In the genomic region with DNA sequence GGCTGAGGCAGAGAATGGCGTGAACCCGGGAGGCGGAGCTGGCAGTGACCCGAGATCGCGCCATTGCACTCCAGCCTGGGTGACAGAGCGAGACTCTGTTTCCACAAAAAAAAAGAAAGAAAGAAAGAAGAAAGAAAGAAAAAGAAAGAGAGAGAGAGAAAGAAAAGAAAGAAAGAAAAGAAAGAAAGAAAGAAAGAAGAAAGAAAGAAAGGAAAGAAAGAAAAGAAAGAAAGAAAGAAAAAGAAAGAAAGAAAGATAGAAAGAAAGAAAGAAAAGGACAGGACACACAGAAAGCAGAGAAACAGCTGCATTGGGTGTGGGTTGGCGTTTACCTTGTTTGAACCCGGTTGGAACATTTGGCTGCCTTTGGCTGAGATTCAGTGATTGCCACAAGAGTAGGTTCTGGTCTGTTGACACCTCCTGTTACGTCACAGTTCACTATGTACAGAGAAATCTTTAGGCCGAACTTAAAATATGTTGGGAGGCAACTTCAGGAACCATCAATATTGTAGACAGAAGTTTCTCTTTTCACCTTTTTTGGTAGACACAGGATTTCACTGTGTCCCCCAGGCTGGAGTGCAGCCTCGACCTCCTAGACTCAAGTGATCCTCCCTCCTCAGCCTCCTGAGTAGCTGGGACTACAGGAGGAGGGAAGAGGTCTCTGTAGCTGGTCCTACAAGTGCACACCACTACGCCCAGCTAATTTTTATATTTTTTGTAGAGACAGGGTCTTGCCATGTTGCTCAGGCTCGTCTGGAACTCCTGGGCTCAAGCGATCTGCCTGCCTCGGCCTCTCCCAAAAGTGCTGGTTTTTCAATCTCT, we compare ENCODE assay signal across 1 cellular context.
A peak's percentile ranks its signal among the peaks of the same experiment; 100 is the strongest.
TF ChIP-seq lines count a peak whose summit lies in the region.

No MANE protein-coding gene starts in this region.

TF ChIP-seq in HepG2, 621 proteins besides CTCF, POLR2A, EP300 and RAD21 (continued from another document and continues in another):
- TF ChIP-seq, protein P1, sequence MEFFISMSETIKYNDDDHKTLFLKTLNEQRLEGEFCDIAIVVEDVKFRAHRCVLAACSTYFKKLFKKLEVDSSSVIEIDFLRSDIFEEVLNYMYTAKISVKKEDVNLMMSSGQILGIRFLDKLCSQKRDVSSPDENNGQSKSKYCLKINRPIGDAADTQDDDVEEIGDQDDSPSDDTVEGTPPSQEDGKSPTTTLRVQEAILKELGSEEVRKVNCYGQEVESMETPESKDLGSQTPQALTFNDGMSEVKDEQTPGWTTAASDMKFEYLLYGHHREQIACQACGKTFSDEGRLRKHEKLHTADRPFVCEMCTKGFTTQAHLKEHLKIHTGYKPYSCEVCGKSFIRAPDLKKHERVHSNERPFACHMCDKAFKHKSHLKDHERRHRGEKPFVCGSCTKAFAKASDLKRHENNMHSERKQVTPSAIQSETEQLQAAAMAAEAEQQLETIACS (CRISPR knock-in tag; IDR thresholded peaks at IDR 0.05): no peak
- TF ChIP-seq ZNF670 (CRISPR knock-in tag; IDR thresholded peaks at IDR 0.05; ENCODE audit: borderline replicate concordance) (no peak), STAT5B (CRISPR knock-in tag; IDR thresholded peaks at IDR 0.05) (no peak), TEAD2 (CRISPR knock-in tag; IDR thresholded peaks at IDR 0.05) (no peak), RBM22 (optimal IDR thresholded peaks at IDR 0.05; ENCODE audit: low read length) (no peak), THAP9 (CRISPR knock-in tag; IDR thresholded peaks at IDR 0.05; ENCODE audit: borderline replicate concordance) (no peak), ZNF710 (CRISPR knock-in tag; IDR thresholded peaks at IDR 0.05; ENCODE audit: borderline replicate concordance) (peak; percentile 83; the same call in 1 of the 2 replicates), ZNF775 (CRISPR knock-in tag; IDR thresholded peaks at IDR 0.05; ENCODE audit: borderline replicate concordance) (no peak), TCF7L2 (IDR thresholded peaks at IDR 0.05; ENCODE audit: low read depth, low read length) (no peak), FOXJ3 (CRISPR knock-in tag; IDR thresholded peaks at IDR 0.05; ENCODE audit: borderline replicate concordance) (0 out of 2 replicates have a peak, but pooled peaks have one; percentile 16), ZBTB40 (IDR thresholded peaks at IDR 0.05) (no peak), ZBTB40 (CRISPR knock-in tag; IDR thresholded peaks at IDR 0.05) (no peak), TFAP4 (IDR thresholded peaks at IDR 0.05; ENCODE audit: borderline replicate concordance, low read depth) (0 out of 2 replicates have a peak, but pooled peaks have one; percentile 16), IKZF1 (IDR thresholded peaks at IDR 0.05) (no peak), SNAI1 (CRISPR knock-in tag; IDR thresholded peaks at IDR 0.05; ENCODE audit: borderline replicate concordance) (no peak), FOXP4 (CRISPR knock-in tag; IDR thresholded peaks at IDR 0.05) (no peak), ZNF567 (CRISPR knock-in tag; IDR thresholded peaks at IDR 0.05; ENCODE audit: borderline replicate concordance) (no peak), HMG20A (CRISPR knock-in tag; IDR thresholded peaks at IDR 0.05; ENCODE audit: borderline replicate concordance) (peak; percentile 33; the same call in 1 of the 2 replicates), ZFP37 (CRISPR knock-in tag; IDR thresholded peaks at IDR 0.05; ENCODE audit: borderline replicate concordance) (no peak)
- TF ChIP-seq, protein P2, sequence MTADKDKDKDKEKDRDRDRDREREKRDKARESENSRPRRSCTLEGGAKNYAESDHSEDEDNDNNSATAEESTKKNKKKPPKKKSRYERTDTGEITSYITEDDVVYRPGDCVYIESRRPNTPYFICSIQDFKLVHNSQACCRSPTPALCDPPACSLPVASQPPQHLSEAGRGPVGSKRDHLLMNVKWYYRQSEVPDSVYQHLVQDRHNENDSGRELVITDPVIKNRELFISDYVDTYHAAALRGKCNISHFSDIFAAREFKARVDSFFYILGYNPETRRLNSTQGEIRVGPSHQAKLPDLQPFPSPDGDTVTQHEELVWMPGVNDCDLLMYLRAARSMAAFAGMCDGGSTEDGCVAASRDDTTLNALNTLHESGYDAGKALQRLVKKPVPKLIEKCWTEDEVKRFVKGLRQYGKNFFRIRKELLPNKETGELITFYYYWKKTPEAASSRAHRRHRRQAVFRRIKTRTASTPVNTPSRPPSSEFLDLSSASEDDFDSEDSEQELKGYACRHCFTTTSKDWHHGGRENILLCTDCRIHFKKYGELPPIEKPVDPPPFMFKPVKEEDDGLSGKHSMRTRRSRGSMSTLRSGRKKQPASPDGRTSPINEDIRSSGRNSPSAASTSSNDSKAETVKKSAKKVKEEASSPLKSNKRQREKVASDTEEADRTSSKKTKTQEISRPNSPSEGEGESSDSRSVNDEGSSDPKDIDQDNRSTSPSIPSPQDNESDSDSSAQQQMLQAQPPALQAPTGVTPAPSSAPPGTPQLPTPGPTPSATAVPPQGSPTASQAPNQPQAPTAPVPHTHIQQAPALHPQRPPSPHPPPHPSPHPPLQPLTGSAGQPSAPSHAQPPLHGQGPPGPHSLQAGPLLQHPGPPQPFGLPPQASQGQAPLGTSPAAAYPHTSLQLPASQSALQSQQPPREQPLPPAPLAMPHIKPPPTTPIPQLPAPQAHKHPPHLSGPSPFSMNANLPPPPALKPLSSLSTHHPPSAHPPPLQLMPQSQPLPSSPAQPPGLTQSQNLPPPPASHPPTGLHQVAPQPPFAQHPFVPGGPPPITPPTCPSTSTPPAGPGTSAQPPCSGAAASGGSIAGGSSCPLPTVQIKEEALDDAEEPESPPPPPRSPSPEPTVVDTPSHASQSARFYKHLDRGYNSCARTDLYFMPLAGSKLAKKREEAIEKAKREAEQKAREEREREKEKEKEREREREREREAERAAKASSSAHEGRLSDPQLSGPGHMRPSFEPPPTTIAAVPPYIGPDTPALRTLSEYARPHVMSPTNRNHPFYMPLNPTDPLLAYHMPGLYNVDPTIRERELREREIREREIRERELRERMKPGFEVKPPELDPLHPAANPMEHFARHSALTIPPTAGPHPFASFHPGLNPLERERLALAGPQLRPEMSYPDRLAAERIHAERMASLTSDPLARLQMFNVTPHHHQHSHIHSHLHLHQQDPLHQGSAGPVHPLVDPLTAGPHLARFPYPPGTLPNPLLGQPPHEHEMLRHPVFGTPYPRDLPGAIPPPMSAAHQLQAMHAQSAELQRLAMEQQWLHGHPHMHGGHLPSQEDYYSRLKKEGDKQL (CRISPR knock-in tag; IDR thresholded peaks at IDR 0.05; ENCODE audit: low read depth): no peak
- TF ChIP-seq, protein P3, sequence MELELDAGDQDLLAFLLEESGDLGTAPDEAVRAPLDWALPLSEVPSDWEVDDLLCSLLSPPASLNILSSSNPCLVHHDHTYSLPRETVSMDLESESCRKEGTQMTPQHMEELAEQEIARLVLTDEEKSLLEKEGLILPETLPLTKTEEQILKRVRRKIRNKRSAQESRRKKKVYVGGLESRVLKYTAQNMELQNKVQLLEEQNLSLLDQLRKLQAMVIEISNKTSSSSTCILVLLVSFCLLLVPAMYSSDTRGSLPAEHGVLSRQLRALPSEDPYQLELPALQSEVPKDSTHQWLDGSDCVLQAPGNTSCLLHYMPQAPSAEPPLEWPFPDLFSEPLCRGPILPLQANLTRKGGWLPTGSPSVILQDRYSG (CRISPR knock-in tag; IDR thresholded peaks at IDR 0.05): no peak
